Comparison of ENCODE assay signal across 20 cellular contexts in the genomic region with DNA sequence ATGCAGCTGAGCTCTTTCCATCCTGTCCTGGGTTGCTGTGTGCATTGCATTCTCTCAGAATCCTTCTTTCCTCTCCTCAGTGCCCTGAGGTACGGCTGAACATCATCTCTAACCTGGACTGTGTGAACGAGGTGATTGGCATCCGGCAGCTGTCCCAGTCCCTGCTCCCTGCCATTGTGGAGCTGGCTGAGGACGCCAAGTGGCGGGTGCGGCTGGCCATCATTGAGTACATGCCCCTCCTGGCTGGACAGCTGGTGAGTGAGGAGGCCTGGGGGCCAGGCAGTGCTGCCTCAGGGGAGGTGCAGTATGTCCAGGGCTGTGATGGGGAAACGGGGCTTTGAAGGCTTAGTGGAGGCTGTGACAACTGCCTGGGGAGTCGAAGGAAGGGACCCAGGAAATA.
"Had no signal": no experiment of that assay in that cellular context is flagged by ENCODE, and none has a peak within 500 bp of the region (broad histone marks: within the 10 kb centered on the region; RNA-seq: fewer than 3 reads in every experiment).

No MANE protein-coding gene starts in this region.

- H3K4me1 Mint-ChIP-seq: activated CD4-positive, alpha-beta T cell treated with anti-CD3 and anti-CD28 coated beads, Interleukin-2, amount 10 ng/mL, durations not matched to agents 24 days and 14 days; brain; neural progenitor cell had no signal

- H3K4me3 Mint-ChIP-seq: activated CD4-positive, alpha-beta T cell treated with anti-CD3 and anti-CD28 coated beads, Interleukin-2, amount 10 ng/mL, durations not matched to agents 24 days and 14 days; activated T-helper 17 cell treated with anti-CD3 and anti-CD28 coated beads, Interleukin-2, amount 50 U/mL, for 72 hours; brain; neural progenitor cell had no signal

- ATAC-seq: activated T-helper 17 cell treated with anti-CD3 and anti-CD28 coated beads, Interleukin-2, amount 50 U/mL, for 72 hours; left lung; right lobe of liver had no signal

- H3K9me3 Mint-ChIP-seq: activated CD4-positive, alpha-beta T cell treated with anti-CD3 and anti-CD28 coated beads, Interleukin-2, amount 10 ng/mL, durations not matched to agents 24 days and 14 days; activated T-helper 17 cell treated with anti-CD3 and anti-CD28 coated beads, Interleukin-2, amount 50 U/mL, for 72 hours; brain; neural progenitor cell had no signal

- DNase-seq: activated CD4-positive, alpha-beta T cell treated with anti-CD3 and anti-CD28 coated beads, Interleukin-2, amount 10 ng/mL, durations not matched to agents 24 days and 14 days; activated CD4-positive, CD25-positive, alpha-beta regulatory T cell; activated naive CD4-positive, alpha-beta T cell treated with Interleukin-2 at 50 U/mL for 16 hours; anterior cingulate cortex; caudate nucleus; colonic mucosa; erythroblast; foreskin melanocyte; hypothalamus; left lung; midbrain; right lobe of liver; stimulated activated CD4-positive, alpha-beta T cell treated with anti-CD3 and anti-CD28 coated beads, Interleukin-4, amount 100 ng/mL, for 24 hours; stimulated activated naive CD4-positive, alpha-beta T cell; T-helper 1 cell; T1000; transverse colon had no signal

- H3K27me3 Mint-ChIP-seq: activated CD4-positive, alpha-beta T cell treated with anti-CD3 and anti-CD28 coated beads, Interleukin-2, amount 10 ng/mL, durations not matched to agents 24 days and 14 days; activated T-helper 17 cell treated with anti-CD3 and anti-CD28 coated beads, Interleukin-2, amount 50 U/mL, for 72 hours; brain had no signal

- H3K27ac Mint-ChIP-seq: activated CD4-positive, alpha-beta T cell treated with anti-CD3 and anti-CD28 coated beads, Interleukin-2, amount 10 ng/mL, durations not matched to agents 24 days and 14 days; activated T-helper 17 cell treated with anti-CD3 and anti-CD28 coated beads, Interleukin-2, amount 50 U/mL, for 72 hours; neural progenitor cell had no signal
